Comparison of ENCODE assay signal across 8 cellular contexts in the genomic region with DNA sequence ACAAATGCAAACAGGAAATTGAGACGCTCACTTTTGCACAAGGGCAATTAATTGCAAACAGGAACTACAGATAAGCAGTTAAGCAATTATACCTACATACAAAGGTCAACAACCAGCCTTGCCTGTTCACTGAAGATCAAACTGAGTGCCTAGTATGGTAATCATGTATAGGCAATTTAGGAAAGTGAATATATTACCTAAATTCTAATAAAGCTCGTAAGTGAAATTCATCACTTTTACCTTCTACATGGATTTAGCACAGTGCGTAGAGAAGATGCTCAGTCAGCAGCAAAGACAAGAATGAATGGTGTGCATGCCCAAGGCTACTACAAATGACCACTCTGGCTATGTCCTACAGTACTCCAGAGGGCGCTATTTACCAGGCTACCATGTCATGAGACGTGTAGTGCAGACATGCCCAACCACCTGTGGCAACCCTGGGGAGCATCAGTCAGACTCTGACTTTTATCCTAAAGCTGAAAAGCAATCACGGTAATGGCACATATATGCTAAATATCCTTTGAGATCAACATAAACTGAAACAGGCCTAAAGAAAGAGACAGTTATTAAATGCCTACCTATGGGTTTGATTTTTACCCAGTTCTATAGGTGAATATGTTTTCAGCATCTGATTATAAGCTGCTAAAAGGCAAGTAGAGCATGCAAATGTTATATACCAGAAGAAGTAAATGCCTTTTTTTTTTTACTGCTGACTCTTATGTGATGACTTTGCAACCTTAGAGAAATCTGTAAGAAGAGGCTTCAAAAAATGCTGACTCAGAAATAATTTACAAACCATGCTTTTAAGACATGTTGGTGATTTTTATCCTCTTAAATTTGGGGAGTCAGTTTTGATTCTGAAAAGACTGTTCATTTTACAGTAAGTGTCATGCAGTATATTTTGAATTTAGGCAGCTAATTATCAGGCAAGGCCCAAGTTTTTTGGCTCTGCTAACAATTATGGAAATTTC.
DNase-seq lines count a peak whose midpoint lies in the region; ATAC-seq and TF ChIP-seq lines count a peak whose summit lies in the region.

No MANE protein-coding gene starts in this region.

- ATAC-seq in GM21737 (IDR thresholded peaks at IDR 0.05; ENCODE audit: unreplicated experiment): peak; percentile 99

- no peak overlapping the region for H3K4me3 Mint-ChIP-seq in progenitor cell of endocrine pancreas (ENCODE audit: low read depth)

- no peaks in the 10 kb centered on the region for H3K9me3 Mint-ChIP-seq in progenitor cell of endocrine pancreas (ENCODE audit: low read depth)

- no peaks in the 10 kb centered on the region for H3K36me3 Mint-ChIP-seq in progenitor cell of endocrine pancreas (ENCODE audit: insufficient read depth)

- in situ Hi-C loops in KBM-7 (cut with MboI; ENCODE audit: low pct_unique_long_range_greater_than_20kb, low sequenced_read_pairs): no loop called here

- no peak overlapping the region for H3K27ac Mint-ChIP-seq in progenitor cell of endocrine pancreas

- peak; percentile 87 for TF ChIP-seq CTCF in progenitor cell of endocrine pancreas (IDR thresholded peaks at IDR 0.05; ENCODE audit: unreplicated experiment)

- peaks cover 3% of the 10 kb centered on the region for H3K4me1 Mint-ChIP-seq in progenitor cell of endocrine pancreas (ENCODE audit: low read depth)

- no peaks in the 10 kb centered on the region for H3K27me3 Mint-ChIP-seq in progenitor cell of endocrine pancreas

- DNase-seq in ELF-1 (ENCODE audit: low read depth, low spot score) (peak; percentile 66), KBM-7 (peak; percentile 74), OCI-M1 (lab: John Stamatoyannopoulos, UW) (peak; percentile 87), activated T-helper 1 cell treated with Interleukin-2 at 50 U/mL for 16 hours (ENCODE audit: low read depth) (peak; percentile 9), germinal center (ENCODE audit: low spot score) (peak; percentile 51), progenitor cell of endocrine pancreas (ENCODE audit: low spot score, unreplicated experiment) (peak; percentile 27), hepatic stellate cell (ENCODE audit: low spot score) (no peak)
